9 cellular contexts compared by ENCODE assay signal in the genomic region with DNA sequence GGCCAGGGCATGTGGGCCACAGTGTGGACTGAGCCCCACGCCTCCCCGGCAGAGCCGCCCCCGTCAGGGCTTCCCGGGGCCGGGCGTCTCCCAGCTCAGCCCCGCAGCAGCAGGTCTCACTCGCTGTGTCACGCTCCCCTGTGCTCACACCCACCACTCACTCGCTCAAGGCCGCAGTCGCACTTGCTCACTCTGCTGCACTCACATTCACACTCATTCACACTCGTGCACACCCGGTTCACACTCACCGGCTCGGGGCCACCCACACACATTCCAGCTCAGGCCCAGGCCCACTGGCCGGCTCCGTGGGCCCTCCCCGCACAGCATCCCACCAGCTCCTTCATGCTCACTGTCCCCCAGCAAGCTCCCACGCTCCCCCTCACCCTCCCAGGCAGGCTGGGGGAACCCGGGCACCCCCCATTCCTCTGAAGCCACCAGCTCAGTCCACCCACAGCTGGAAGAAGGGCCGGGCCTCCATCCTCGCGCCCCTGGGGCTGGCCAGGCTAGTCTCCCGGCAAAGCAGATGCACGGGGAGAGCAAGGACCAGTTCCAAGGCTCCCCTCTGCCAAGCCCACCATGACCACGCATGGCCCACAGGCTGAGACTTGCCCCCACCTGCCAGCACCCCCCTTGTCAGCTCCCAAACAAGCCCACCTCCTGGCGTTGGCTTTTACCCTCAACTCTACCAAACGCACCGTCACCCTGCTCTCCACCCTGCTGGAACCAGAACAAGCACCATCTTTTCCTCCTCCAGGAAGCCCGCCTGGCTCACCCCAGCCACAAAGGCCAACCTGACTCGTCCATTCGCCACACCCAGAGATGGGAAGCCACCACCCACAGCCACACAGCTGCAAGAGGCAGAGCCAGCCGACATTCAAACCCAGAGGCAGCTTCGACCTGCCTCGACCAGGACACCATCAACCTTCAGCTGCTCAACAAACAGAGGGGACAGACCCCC. TPM values are rescaled to one million over a fixed set of nuclear protein-coding genes. Genes with fewer than 3 reads are reported as not detected.
DNase-seq lines count a peak whose midpoint lies in the region; ATAC-seq and TF ChIP-seq lines count a peak whose summit lies in the region.
"Had no signal": no experiment of that assay in that cellular context is flagged by ENCODE, and none has a peak within 500 bp of the region (broad histone marks: within the 10 kb centered on the region; RNA-seq: fewer than 3 reads in every experiment).

No MANE protein-coding gene starts in this region.

- H3K9me3 ChIP-seq in Caco-2: no peaks in the 10 kb centered on the region
- no peaks in the 10 kb centered on the region for H3K9me3 ChIP-seq in Panc1 (ENCODE audit: control insufficient read depth, insufficient read depth, low read depth, low read length)
- H3K9me3 ChIP-seq in cardiac muscle cell (ENCODE audit: low read depth): no peaks in the 10 kb centered on the region
- no peaks in the 10 kb centered on the region for H3K9me3 ChIP-seq in sigmoid colon

- WGBS in sigmoid colon, 2 donors: 84 to 86% methylated on average over 37 of the region's 37 CpGs

- peaks cover 20% of the 10 kb centered on the region for H3K4me1 Mint-ChIP-seq in Caco-2 (ENCODE audit: low read depth, unreplicated experiment)

- intact Hi-C loops in Caco-2 (cut with micrococcal nuclease; ENCODE audit: unreplicated experiment): no loop called here
- intact Hi-C loops in Panc1 (cut with micrococcal nuclease; ENCODE audit: unreplicated experiment): no loop called here
- intact Hi-C loops in sigmoid colon (cut with DNase I): no loop called here

- BruUV-seq in Caco-2 (replicated peaks; lab: Mats Ljungman, UMichigan) (no TSS peak), Panc1 (replicated peaks; lab: Mats Ljungman, UMichigan) (no TSS peak)

- H3K27ac Mint-ChIP-seq in Caco-2 (ENCODE audit: unreplicated experiment): peak overlapping the region; percentile 79
- H3K27ac Mint-ChIP-seq: activated naive CD4-positive, alpha-beta T cell treated with anti-CD3 and anti-CD28 coated beads for 36 hours had no signal

- no peaks in the 10 kb centered on the region for H3K27me3 ChIP-seq in Caco-2 (replicated peaks; ENCODE audit: control insufficient read depth, insufficient read depth, low read length)
- no peaks in the 10 kb centered on the region for H3K27me3 ChIP-seq in Panc1 (ENCODE audit: control insufficient read depth, insufficient read depth, low read length)
- no peaks in the 10 kb centered on the region for H3K27me3 ChIP-seq in cardiac muscle cell
- H3K27me3 ChIP-seq in sigmoid colon: no peaks in the 10 kb centered on the region

- H3K27ac ChIP-seq in Panc1 (ENCODE audit: low read length) (peak overlapping the region; percentile 94), cardiac muscle cell (peak overlapping the region; percentile 88), sigmoid colon (peak overlapping the region; percentile 1 to 72 (median 68))

- H3K4me3 Mint-ChIP-seq in Caco-2 (ENCODE audit: unreplicated experiment): no peak overlapping the region
- H3K4me3 Mint-ChIP-seq: activated naive CD4-positive, alpha-beta T cell treated with anti-CD3 and anti-CD28 coated beads for 36 hours had no signal

- H3K4me3 ChIP-seq in Caco-2 (ENCODE audit: low read depth, low read length) (no peak overlapping the region), Panc1 (ENCODE audit: low read depth in 2 of 2, low read length in 2 of 2) (no peak overlapping the region), cardiac muscle cell (no peak overlapping the region), sigmoid colon (no peak overlapping the region)

- no peak for TF ChIP-seq CTCF in Caco-2 (IDR thresholded peaks at IDR 0.05; ENCODE audit: insufficient read depth in 1 of 2, low read depth in 1 of 2, low read length in 1 of 2, severe bottlenecking in 1 of 2, unreplicated experiment in 1 of 2)
- no peak for TF ChIP-seq CTCF in Panc1 (IDR thresholded peaks at IDR 0.05)
- TF ChIP-seq CTCF in cardiac muscle cell (IDR thresholded peaks at IDR 0.05; ENCODE audit: low read depth, low read length): no peak
- no peak for TF ChIP-seq CTCF in sigmoid colon (IDR thresholded peaks at IDR 0.05)

- no peaks in the 10 kb centered on the region for H3K27me3 Mint-ChIP-seq in Caco-2 (ENCODE audit: insufficient read depth, unreplicated experiment)

- peaks cover 21% of the 10 kb centered on the region for H3K36me3 Mint-ChIP-seq in Caco-2 (ENCODE audit: insufficient read depth, unreplicated experiment)

- DNase-seq in Caco-2 (no peak), Panc1 (ENCODE audit: low read depth, low spot score) (no peak), cardiac muscle cell (ENCODE audit: low read depth in 1 of 2, low spot score in 1 of 2) (no peak), sigmoid colon (no peak), NCI-H2196 treated with DMSO at 0.1 percent for 48 hours (lab: John Stamatoyannopoulos, UW; ENCODE audit: unreplicated experiment) (no peak)
- no peak for DNase-seq in effector CD8-positive, alpha-beta T cell (lab: John Stamatoyannopoulos, UW)
- no peak for DNase-seq in stimulated activated CD4-positive, alpha-beta T cell treated with anti-CD3 and anti-CD28 coated beads, Interleukin-4, amount 100 ng/mL, for 24 hours
- DNase-seq: activated naive CD4-positive, alpha-beta T cell treated with anti-CD3 and anti-CD28 coated beads for 36 hours had no signal

- no peak for TF ChIP-seq POLR2A in sigmoid colon (IDR thresholded peaks at IDR 0.05)

- peaks cover 2% of the 10 kb centered on the region; the same call in 1 of the 2 replicates for H3K36me3 ChIP-seq in Caco-2 (ENCODE audit: control insufficient read depth, insufficient read depth, low read length)
- no peaks in the 10 kb centered on the region for H3K36me3 ChIP-seq in Panc1 (ENCODE audit: control insufficient read depth, insufficient read depth, low read length)
- peaks cover 3% of the 10 kb centered on the region for H3K36me3 ChIP-seq in cardiac muscle cell
- no peaks in the 10 kb centered on the region for H3K36me3 ChIP-seq in sigmoid colon

- CTCF ChIA-PET in Caco-2 (lab: Charles Lee): no interaction called here
- CTCF ChIA-PET in Panc1 (lab: Charles Lee): no interaction called here

- ATAC-seq in Panc1 (peak; percentile 5), HG02678 (IDR thresholded peaks at IDR 0.05; ENCODE audit: unreplicated experiment) (no peak)

- in situ Hi-C loops in Panc1 (cut with HindIII; ENCODE audit: low pct_unique_long_range_greater_than_20kb, low sequenced_read_pairs): no loop called here

- H3K4me1 ChIP-seq in Caco-2 (peaks cover 19% of the 10 kb centered on the region), Panc1 (ENCODE audit: control insufficient read depth, insufficient read depth, low read length) (peaks cover 81% of the 10 kb centered on the region), cardiac muscle cell (ENCODE audit: low read depth) (peaks cover 54% of the 10 kb centered on the region), sigmoid colon (peaks cover 0 to 72% (median 66%) of the 10 kb centered on the region in 4 donors)

- H3K9me3 Mint-ChIP-seq in Caco-2 (ENCODE audit: unreplicated experiment): no peaks in the 10 kb centered on the region
- H3K9me3 Mint-ChIP-seq: activated naive CD4-positive, alpha-beta T cell treated with anti-CD3 and anti-CD28 coated beads for 36 hours had no signal

- POLR2A ChIA-PET in Caco-2 (lab: Charles Lee): no interaction called here
- POLR2A ChIA-PET in Panc1 (lab: Charles Lee): interaction anchor here (1.2 kb wide), 1 partner anchor 23 kb away, joined by 17 read pairs; no protein-coding TSS in a partner anchor

- no peak for TF ChIP-seq EP300 in sigmoid colon (IDR thresholded peaks at IDR 0.05)

RNA-seq across cellular contexts. Expression of a gene that starts 28.0 kb away (rescaled TPM):
- total RNA-seq in Caco-2 (2022) (243 and 250 TPM in 2 replicates), Panc1 (2021; ENCODE audit: unreplicated experiment) (461 TPM), cardiac muscle cell (57.4 and 113 TPM in 2 replicates), sigmoid colon (100 to 1,000 TPM in 1 of 4 donors, 10 to 100 TPM in 3; 42.5 to 134 (median 73.5) TPM)
- polyA plus RNA-seq in Panc1 (2012; ENCODE audit: insufficient read length): 441 TPM
- polyA plus RNA-seq in cardiac muscle cell (98.5 and 153 TPM in 2 replicates), sigmoid colon (10 to 100 TPM; 18.6 to 81.8 (median 24.7) TPM)
